Comparison of ENCODE assay signal across 1 cellular context in the genomic region with DNA sequence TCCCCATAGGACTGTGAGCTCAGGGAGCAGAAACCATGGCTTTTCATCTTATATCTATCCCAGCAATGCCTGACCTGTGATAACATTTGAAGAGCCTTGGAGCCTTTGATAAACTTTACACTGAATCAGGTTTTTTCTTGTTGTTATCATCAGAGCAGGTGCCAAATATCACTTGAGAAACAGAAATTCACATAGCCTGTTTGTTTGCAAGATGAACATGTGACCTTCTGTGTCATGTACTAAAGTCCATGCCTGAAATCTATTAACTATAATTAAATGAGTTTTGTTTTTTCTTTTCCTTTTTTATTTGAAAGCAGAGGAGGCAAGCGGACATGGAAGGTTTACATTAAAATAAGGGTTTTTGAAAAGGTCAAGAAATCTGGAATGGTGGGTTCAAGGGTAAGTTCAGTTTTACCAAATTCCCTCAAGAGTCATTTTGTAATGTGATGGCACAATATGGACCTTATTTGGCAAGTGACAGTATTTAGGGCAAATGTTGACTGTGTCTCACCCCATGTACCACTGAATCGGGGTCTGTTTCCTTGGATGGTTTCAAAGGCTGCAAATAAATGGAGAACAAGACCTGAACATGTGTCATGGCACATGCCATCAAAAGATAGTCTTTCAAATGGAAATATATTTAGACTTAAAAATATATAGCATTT.
TF ChIP-seq lines count a peak whose summit lies in the region.

No MANE protein-coding gene starts in this region.

TF ChIP-seq in liver, 16 proteins besides CTCF, POLR2A, EP300 and RAD21 (continued from another document):
- TF ChIP-seq, protein P1, sequence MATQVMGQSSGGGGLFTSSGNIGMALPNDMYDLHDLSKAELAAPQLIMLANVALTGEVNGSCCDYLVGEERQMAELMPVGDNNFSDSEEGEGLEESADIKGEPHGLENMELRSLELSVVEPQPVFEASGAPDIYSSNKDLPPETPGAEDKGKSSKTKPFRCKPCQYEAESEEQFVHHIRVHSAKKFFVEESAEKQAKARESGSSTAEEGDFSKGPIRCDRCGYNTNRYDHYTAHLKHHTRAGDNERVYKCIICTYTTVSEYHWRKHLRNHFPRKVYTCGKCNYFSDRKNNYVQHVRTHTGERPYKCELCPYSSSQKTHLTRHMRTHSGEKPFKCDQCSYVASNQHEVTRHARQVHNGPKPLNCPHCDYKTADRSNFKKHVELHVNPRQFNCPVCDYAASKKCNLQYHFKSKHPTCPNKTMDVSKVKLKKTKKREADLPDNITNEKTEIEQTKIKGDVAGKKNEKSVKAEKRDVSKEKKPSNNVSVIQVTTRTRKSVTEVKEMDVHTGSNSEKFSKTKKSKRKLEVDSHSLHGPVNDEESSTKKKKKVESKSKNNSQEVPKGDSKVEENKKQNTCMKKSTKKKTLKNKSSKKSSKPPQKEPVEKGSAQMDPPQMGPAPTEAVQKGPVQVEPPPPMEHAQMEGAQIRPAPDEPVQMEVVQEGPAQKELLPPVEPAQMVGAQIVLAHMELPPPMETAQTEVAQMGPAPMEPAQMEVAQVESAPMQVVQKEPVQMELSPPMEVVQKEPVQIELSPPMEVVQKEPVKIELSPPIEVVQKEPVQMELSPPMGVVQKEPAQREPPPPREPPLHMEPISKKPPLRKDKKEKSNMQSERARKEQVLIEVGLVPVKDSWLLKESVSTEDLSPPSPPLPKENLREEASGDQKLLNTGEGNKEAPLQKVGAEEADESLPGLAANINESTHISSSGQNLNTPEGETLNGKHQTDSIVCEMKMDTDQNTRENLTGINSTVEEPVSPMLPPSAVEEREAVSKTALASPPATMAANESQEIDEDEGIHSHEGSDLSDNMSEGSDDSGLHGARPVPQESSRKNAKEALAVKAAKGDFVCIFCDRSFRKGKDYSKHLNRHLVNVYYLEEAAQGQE (IDR thresholded peaks at IDR 0.05) = peak; percentile 10
- TF ChIP-seq GABPA (IDR thresholded peaks at IDR 0.05 in 1 of 2, conservative IDR thresholded peaks at IDR 0.05 in 1 of 2) = no peak
- peak; percentile 35 for TF ChIP-seq HNF4G (IDR thresholded peaks at IDR 0.05)
- no peak for TF ChIP-seq TAF1 (conservative IDR thresholded peaks at IDR 0.05)
- no peak for TF ChIP-seq EGR1 (IDR thresholded peaks at IDR 0.05; ENCODE audit: low read depth in 2 of 2)
- TF ChIP-seq, protein P2, sequence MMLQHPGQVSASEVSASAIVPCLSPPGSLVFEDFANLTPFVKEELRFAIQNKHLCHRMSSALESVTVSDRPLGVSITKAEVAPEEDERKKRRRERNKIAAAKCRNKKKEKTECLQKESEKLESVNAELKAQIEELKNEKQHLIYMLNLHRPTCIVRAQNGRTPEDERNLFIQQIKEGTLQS (IDR thresholded peaks at IDR 0.05) = no peak
- no peak for TF ChIP-seq FOXA2 (IDR thresholded peaks at IDR 0.05)
- peak in 1 of 2 donors; percentile 52 for TF ChIP-seq JUND (IDR thresholded peaks at IDR 0.05)
- no peak for TF ChIP-seq FOXA1 (IDR thresholded peaks at IDR 0.05)
- TF ChIP-seq, protein P3, sequence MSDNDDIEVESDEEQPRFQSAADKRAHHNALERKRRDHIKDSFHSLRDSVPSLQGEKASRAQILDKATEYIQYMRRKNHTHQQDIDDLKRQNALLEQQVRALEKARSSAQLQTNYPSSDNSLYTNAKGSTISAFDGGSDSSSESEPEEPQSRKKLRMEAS (IDR thresholded peaks at IDR 0.05) = no peak
- no peak for TF ChIP-seq YY1 (IDR thresholded peaks at IDR 0.05)
